1 cellular context compared by ENCODE assay signal in the genomic region with DNA sequence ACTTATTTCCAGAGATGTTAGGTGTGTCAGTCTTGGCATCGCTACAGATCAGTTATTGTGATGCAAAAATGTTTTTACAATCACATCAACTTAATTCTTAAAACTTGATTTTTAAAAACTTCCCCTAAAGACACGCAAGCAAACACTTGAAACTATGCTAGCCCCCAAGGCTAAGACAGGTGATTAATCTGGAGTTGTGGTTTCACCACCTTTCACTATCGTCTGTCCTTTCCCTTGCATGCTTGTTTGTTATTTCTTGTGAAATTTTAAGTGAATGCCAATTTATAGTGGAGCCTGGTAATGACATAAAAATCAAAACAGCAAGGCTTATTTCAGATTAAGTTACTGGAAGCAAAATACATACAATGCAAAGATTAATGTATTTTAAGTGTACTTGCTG.
TF ChIP-seq lines count a peak whose summit lies in the region.

No MANE protein-coding gene starts in this region.

TF ChIP-seq in A549, 52 proteins besides CTCF, POLR2A, EP300 and RAD21 (continued from another document):
- TF ChIP-seq, protein P1, sequence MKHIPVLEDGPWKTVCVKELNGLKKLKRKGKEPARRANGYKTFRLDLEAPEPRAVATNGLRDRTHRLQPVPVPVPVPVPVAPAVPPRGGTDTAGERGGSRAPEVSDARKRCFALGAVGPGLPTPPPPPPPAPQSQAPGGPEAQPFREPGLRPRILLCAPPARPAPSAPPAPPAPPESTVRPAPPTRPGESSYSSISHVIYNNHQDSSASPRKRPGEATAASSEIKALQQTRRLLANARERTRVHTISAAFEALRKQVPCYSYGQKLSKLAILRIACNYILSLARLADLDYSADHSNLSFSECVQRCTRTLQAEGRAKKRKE (CRISPR knock-in tag; IDR thresholded peaks at IDR 0.05; ENCODE audit: low read depth), result no peak
- no peak for TF ChIP-seq RNF2 (IDR thresholded peaks at IDR 0.05; ENCODE audit: borderline replicate concordance, low read depth)
- no peak for TF ChIP-seq EHMT2 (IDR thresholded peaks at IDR 0.05; ENCODE audit: low read depth)
- TF ChIP-seq GATA3 (IDR thresholded peaks at IDR 0.05; ENCODE audit: borderline replicate concordance), result no peak
- TF ChIP-seq JUN (IDR thresholded peaks at IDR 0.05), result no peak
- no peak for TF ChIP-seq CHD4 (IDR thresholded peaks at IDR 0.05; ENCODE audit: borderline replicate concordance)
